In the genomic region with DNA sequence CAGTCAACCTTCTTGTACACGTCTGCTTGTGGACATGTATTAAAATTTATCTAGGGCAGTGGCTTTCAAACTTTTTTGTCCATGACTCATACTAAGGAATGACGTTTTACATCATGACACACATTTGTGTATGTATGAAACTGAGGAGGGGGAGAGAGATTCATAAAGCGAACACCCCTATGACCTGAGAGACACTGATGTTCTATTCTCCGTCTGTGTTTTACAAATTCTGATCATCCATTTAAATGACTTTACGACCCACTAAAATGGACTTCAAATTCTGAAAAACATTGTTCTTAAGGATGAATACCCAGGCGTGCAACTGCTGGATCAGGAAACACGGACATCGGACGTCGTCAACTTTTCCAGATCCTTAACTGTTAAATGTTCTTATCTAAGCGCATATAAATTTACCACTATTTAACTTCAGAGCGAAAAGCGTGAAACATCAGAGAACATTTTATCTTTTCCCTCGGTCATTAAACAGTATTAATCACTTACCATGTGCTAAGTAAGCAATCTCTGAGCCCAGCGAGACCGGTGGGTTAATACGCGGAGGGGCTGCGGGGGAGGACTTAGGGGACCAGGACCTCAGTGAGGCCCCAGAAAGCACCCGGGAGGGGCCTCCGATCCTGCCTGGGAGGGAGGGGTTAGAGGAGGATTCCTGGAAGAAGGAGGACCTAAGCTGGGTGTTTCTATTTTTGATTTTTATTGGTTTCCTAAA, we compare ENCODE assay signal across 1 cellular context.
TF ChIP-seq lines count a peak whose summit lies in the region.

No MANE protein-coding gene starts in this region.

TF ChIP-seq in K562, 482 proteins besides CTCF, POLR2A, EP300 and RAD21 (continued from another document):
- TF ChIP-seq, protein P1, sequence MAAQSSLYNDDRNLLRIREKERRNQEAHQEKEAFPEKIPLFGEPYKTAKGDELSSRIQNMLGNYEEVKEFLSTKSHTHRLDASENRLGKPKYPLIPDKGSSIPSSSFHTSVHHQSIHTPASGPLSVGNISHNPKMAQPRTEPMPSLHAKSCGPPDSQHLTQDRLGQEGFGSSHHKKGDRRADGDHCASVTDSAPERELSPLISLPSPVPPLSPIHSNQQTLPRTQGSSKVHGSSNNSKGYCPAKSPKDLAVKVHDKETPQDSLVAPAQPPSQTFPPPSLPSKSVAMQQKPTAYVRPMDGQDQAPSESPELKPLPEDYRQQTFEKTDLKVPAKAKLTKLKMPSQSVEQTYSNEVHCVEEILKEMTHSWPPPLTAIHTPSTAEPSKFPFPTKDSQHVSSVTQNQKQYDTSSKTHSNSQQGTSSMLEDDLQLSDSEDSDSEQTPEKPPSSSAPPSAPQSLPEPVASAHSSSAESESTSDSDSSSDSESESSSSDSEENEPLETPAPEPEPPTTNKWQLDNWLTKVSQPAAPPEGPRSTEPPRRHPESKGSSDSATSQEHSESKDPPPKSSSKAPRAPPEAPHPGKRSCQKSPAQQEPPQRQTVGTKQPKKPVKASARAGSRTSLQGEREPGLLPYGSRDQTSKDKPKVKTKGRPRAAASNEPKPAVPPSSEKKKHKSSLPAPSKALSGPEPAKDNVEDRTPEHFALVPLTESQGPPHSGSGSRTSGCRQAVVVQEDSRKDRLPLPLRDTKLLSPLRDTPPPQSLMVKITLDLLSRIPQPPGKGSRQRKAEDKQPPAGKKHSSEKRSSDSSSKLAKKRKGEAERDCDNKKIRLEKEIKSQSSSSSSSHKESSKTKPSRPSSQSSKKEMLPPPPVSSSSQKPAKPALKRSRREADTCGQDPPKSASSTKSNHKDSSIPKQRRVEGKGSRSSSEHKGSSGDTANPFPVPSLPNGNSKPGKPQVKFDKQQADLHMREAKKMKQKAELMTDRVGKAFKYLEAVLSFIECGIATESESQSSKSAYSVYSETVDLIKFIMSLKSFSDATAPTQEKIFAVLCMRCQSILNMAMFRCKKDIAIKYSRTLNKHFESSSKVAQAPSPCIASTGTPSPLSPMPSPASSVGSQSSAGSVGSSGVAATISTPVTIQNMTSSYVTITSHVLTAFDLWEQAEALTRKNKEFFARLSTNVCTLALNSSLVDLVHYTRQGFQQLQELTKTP (IDR thresholded peaks at IDR 0.05; ENCODE audit: low read depth in 1 of 2, partially characterized antibody in 2 of 2), result peak in 1 of 2 experiments; percentile 14
- TF ChIP-seq, protein P2, sequence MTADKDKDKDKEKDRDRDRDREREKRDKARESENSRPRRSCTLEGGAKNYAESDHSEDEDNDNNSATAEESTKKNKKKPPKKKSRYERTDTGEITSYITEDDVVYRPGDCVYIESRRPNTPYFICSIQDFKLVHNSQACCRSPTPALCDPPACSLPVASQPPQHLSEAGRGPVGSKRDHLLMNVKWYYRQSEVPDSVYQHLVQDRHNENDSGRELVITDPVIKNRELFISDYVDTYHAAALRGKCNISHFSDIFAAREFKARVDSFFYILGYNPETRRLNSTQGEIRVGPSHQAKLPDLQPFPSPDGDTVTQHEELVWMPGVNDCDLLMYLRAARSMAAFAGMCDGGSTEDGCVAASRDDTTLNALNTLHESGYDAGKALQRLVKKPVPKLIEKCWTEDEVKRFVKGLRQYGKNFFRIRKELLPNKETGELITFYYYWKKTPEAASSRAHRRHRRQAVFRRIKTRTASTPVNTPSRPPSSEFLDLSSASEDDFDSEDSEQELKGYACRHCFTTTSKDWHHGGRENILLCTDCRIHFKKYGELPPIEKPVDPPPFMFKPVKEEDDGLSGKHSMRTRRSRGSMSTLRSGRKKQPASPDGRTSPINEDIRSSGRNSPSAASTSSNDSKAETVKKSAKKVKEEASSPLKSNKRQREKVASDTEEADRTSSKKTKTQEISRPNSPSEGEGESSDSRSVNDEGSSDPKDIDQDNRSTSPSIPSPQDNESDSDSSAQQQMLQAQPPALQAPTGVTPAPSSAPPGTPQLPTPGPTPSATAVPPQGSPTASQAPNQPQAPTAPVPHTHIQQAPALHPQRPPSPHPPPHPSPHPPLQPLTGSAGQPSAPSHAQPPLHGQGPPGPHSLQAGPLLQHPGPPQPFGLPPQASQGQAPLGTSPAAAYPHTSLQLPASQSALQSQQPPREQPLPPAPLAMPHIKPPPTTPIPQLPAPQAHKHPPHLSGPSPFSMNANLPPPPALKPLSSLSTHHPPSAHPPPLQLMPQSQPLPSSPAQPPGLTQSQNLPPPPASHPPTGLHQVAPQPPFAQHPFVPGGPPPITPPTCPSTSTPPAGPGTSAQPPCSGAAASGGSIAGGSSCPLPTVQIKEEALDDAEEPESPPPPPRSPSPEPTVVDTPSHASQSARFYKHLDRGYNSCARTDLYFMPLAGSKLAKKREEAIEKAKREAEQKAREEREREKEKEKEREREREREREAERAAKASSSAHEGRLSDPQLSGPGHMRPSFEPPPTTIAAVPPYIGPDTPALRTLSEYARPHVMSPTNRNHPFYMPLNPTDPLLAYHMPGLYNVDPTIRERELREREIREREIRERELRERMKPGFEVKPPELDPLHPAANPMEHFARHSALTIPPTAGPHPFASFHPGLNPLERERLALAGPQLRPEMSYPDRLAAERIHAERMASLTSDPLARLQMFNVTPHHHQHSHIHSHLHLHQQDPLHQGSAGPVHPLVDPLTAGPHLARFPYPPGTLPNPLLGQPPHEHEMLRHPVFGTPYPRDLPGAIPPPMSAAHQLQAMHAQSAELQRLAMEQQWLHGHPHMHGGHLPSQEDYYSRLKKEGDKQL (CRISPR knock-in tag; IDR thresholded peaks at IDR 0.05; ENCODE audit: borderline replicate concordance), result no peak
- TF ChIP-seq, protein P3, sequence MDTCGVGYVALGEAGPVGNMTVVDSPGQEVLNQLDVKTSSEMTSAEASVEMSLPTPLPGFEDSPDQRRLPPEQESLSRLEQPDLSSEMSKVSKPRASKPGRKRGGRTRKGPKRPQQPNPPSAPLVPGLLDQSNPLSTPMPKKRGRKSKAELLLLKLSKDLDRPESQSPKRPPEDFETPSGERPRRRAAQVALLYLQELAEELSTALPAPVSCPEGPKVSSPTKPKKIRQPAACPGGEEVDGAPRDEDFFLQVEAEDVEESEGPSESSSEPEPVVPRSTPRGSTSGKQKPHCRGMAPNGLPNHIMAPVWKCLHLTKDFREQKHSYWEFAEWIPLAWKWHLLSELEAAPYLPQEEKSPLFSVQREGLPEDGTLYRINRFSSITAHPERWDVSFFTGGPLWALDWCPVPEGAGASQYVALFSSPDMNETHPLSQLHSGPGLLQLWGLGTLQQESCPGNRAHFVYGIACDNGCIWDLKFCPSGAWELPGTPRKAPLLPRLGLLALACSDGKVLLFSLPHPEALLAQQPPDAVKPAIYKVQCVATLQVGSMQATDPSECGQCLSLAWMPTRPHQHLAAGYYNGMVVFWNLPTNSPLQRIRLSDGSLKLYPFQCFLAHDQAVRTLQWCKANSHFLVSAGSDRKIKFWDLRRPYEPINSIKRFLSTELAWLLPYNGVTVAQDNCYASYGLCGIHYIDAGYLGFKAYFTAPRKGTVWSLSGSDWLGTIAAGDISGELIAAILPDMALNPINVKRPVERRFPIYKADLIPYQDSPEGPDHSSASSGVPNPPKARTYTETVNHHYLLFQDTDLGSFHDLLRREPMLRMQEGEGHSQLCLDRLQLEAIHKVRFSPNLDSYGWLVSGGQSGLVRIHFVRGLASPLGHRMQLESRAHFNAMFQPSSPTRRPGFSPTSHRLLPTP (IDR thresholded peaks at IDR 0.05; ENCODE audit: borderline replicate concordance, extremely low read depth, insufficient read length), result no peak
- TF ChIP-seq CBX1 (IDR thresholded peaks at IDR 0.05; ENCODE audit: low read depth) (no peak), SLC30A9 (CRISPR knock-in tag; IDR thresholded peaks at IDR 0.05) (no peak), ZNF79 (CRISPR knock-in tag; IDR thresholded peaks at IDR 0.05; ENCODE audit: low read depth) (no peak), ZBTB7A (IDR thresholded peaks at IDR 0.05; ENCODE audit: borderline replicate concordance, control insufficient read depth, low read depth, low read length) (peak; percentile 86), ZKSCAN3 (CRISPR knock-in tag; IDR thresholded peaks at IDR 0.05) (no peak), ZNF695 (CRISPR knock-in tag; IDR thresholded peaks at IDR 0.05) (no peak), MCM5 (IDR thresholded peaks at IDR 0.05; ENCODE audit: low read depth) (no peak), CREM (IDR thresholded peaks at IDR 0.05; ENCODE audit: low read depth) (peak; percentile 26; the same call in 1 of the 2 replicates), ZNF384 (IDR thresholded peaks at IDR 0.05; ENCODE audit: low read depth, low read length) (no peak), FOS (IDR thresholded peaks at IDR 0.05; ENCODE audit: extremely low read depth, insufficient read length) (no peak), CTBP1 (IDR thresholded peaks at IDR 0.05; ENCODE audit: borderline replicate concordance) (no peak), POLR3G (IDR thresholded peaks at IDR 0.05; ENCODE audit: extremely low read depth, insufficient read length, insufficient replicate concordance) (no peak), EGR1 (conservative IDR thresholded peaks at IDR 0.05) (peak; percentile 61; the same call in 1 of the 2 replicates), MAFK (IDR thresholded peaks at IDR 0.05; ENCODE audit: low read length) (no peak), GATAD2B (IDR thresholded peaks at IDR 0.05; ENCODE audit: borderline replicate concordance) (no peak), MIER1 (IDR thresholded peaks at IDR 0.05; ENCODE audit: low read depth) (no peak), SAP30 (IDR thresholded peaks at IDR 0.05; ENCODE audit: borderline replicate concordance, insufficient read depth, low read depth, low read length, poor library complexity, severe bottlenecking) (no peak), SMAD3 (CRISPR knock-in tag; conservative IDR thresholded peaks at IDR 0.05) (no peak), MTF1 (CRISPR knock-in tag; IDR thresholded peaks at IDR 0.05; ENCODE audit: borderline replicate concordance) (no peak), ARNT (IDR thresholded peaks at IDR 0.05) (no peak)
- TF ChIP-seq, protein P4, sequence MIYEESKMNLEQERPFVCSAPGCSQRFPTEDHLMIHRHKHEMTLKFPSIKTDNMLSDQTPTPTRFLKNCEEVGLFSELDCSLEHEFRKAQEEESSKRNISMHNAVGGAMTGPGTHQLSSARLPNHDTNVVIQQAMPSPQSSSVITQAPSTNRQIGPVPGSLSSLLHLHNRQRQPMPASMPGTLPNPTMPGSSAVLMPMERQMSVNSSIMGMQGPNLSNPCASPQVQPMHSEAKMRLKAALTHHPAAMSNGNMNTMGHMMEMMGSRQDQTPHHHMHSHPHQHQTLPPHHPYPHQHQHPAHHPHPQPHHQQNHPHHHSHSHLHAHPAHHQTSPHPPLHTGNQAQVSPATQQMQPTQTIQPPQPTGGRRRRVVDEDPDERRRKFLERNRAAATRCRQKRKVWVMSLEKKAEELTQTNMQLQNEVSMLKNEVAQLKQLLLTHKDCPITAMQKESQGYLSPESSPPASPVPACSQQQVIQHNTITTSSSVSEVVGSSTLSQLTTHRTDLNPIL (CRISPR knock-in tag; IDR thresholded peaks at IDR 0.05), result no peak
- TF ChIP-seq, protein P5, sequence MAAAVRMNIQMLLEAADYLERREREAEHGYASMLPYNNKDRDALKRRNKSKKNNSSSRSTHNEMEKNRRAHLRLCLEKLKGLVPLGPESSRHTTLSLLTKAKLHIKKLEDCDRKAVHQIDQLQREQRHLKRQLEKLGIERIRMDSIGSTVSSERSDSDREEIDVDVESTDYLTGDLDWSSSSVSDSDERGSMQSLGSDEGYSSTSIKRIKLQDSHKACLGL (CRISPR knock-in tag; IDR thresholded peaks at IDR 0.05; ENCODE audit: borderline replicate concordance, poor library complexity, severe bottlenecking), result no peak
- TF ChIP-seq, protein P6, sequence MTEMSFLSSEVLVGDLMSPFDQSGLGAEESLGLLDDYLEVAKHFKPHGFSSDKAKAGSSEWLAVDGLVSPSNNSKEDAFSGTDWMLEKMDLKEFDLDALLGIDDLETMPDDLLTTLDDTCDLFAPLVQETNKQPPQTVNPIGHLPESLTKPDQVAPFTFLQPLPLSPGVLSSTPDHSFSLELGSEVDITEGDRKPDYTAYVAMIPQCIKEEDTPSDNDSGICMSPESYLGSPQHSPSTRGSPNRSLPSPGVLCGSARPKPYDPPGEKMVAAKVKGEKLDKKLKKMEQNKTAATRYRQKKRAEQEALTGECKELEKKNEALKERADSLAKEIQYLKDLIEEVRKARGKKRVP (CRISPR knock-in tag; IDR thresholded peaks at IDR 0.05), result no peak
- TF ChIP-seq, protein P7, sequence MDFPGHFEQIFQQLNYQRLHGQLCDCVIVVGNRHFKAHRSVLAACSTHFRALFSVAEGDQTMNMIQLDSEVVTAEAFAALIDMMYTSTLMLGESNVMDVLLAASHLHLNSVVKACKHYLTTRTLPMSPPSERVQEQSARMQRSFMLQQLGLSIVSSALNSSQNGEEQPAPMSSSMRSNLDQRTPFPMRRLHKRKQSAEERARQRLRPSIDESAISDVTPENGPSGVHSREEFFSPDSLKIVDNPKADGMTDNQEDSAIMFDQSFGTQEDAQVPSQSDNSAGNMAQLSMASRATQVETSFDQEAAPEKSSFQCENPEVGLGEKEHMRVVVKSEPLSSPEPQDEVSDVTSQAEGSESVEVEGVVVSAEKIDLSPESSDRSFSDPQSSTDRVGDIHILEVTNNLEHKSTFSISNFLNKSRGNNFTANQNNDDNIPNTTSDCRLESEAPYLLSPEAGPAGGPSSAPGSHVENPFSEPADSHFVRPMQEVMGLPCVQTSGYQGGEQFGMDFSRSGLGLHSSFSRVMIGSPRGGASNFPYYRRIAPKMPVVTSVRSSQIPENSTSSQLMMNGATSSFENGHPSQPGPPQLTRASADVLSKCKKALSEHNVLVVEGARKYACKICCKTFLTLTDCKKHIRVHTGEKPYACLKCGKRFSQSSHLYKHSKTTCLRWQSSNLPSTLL (IDR thresholded peaks at IDR 0.05), result no peak
- TF ChIP-seq, protein P8, sequence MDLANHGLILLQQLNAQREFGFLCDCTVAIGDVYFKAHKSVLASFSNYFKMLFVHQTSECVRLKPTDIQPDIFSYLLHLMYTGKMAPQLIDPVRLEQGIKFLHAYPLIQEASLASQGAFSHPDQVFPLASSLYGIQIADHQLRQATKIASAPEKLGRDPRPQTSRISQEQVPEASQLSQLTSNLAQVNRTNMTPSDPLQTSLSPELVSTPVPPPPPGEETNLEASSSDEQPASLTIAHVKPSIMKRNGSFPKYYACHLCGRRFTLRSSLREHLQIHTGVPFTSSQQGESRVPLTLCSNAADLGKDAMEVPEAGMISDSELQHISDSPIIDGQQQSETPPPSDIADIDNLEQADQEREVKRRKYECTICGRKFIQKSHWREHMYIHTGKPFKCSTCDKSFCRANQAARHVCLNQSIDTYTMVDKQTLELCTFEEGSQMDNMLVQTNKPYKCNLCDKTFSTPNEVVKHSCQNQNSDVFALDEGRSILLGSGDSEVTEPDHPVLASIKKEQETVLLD (IDR thresholded peaks at IDR 0.05), result no peak
